ENCODE assay signal across 9 cellular contexts in genomic region chr20:32510120-32510600, GRCh38.
DNase-seq lines count a peak whose midpoint lies in the region; ATAC-seq lines count a peak whose summit lies in the region.
"Had no signal": no experiment of that assay in that cellular context is flagged by ENCODE, and none has a peak within 500 bp of the region (broad histone marks: within the 10 kb centered on the region; RNA-seq: fewer than 3 reads in every experiment).

No MANE protein-coding gene starts in this region.

- H3K36me3 ChIP-seq in mesodermal cell (ENCODE audit: control insufficient read depth, insufficient read depth, low read length): no peaks in the 10 kb centered on the region
- no peaks in the 10 kb centered on the region for H3K36me3 ChIP-seq in thymus (ENCODE audit: control insufficient read depth, insufficient read depth)

- ATAC-seq in activated T-helper 17 cell treated with anti-CD3 and anti-CD28 coated beads, Interleukin-2, amount 50 U/mL, for 72 hours (replicated peaks): peak; percentile 20
- no peak for ATAC-seq in HG03108 (IDR thresholded peaks at IDR 0.05; ENCODE audit: unreplicated experiment)
- ATAC-seq in HG03460 (IDR thresholded peaks at IDR 0.05; ENCODE audit: unreplicated experiment): no peak

- H3K27ac Mint-ChIP-seq in activated naive CD4-positive, alpha-beta T cell treated with anti-CD3 and anti-CD28 coated beads, Interleukin-2, amount 50 U/mL, for 24 hours: peak overlapping the region; percentile 93
- H3K27ac Mint-ChIP-seq in activated T-helper 17 cell treated with anti-CD3 and anti-CD28 coated beads, Interleukin-2, amount 50 U/mL, for 72 hours: peak overlapping the region; percentile 85

- H3K36me3 Mint-ChIP-seq in activated naive CD4-positive, alpha-beta T cell treated with anti-CD3 and anti-CD28 coated beads, Interleukin-2, amount 50 U/mL, for 24 hours: peaks cover 4% of the 10 kb centered on the region
- peaks cover 53% of the 10 kb centered on the region for H3K36me3 Mint-ChIP-seq in activated T-helper 17 cell treated with anti-CD3 and anti-CD28 coated beads, Interleukin-2, amount 50 U/mL, for 72 hours (ENCODE audit: low read depth)

- H3K9me3 ChIP-seq in mesodermal cell (ENCODE audit: control insufficient read depth, low read length): no peaks in the 10 kb centered on the region
- no peaks in the 10 kb centered on the region for H3K9me3 ChIP-seq in thymus (ENCODE audit: control insufficient read depth)

- no peaks in the 10 kb centered on the region for H3K9me3 Mint-ChIP-seq in activated naive CD4-positive, alpha-beta T cell treated with anti-CD3 and anti-CD28 coated beads, Interleukin-2, amount 50 U/mL, for 24 hours
- no peaks in the 10 kb centered on the region for H3K9me3 Mint-ChIP-seq in activated T-helper 17 cell treated with anti-CD3 and anti-CD28 coated beads, Interleukin-2, amount 50 U/mL, for 72 hours

- H3K4me1 ChIP-seq in mesodermal cell (ENCODE audit: control insufficient read depth, insufficient read depth, low read length, poor library complexity, severe bottlenecking) (peaks cover 26% of the 10 kb centered on the region), thymus (ENCODE audit: control insufficient read depth, insufficient read depth, low read length) (peaks cover 36% of the 10 kb centered on the region)

- no peak for DNase-seq in activated naive CD4-positive, alpha-beta T cell treated with Interleukin-2 at 50 U/mL for 16 hours
- no peak for DNase-seq in middle frontal gyrus (ENCODE audit: extremely low spot score, low spot score)
- DNase-seq: NCI-H774 had no signal

- peak overlapping the region; percentile 82 for H3K4me3 Mint-ChIP-seq in activated naive CD4-positive, alpha-beta T cell treated with anti-CD3 and anti-CD28 coated beads, Interleukin-2, amount 50 U/mL, for 24 hours
- peak overlapping the region; percentile 74 for H3K4me3 Mint-ChIP-seq in activated T-helper 17 cell treated with anti-CD3 and anti-CD28 coated beads, Interleukin-2, amount 50 U/mL, for 72 hours

- no peak overlapping the region for H3K4me3 ChIP-seq in mesodermal cell (ENCODE audit: extremely low read depth, insufficient read depth, low read length, poor library complexity, severe bottlenecking)
- peak overlapping the region; percentile 54 for H3K4me3 ChIP-seq in thymus (ENCODE audit: low read length)

- no peaks in the 10 kb centered on the region for H3K27me3 Mint-ChIP-seq in activated naive CD4-positive, alpha-beta T cell treated with anti-CD3 and anti-CD28 coated beads, Interleukin-2, amount 50 U/mL, for 24 hours
- no peaks in the 10 kb centered on the region for H3K27me3 Mint-ChIP-seq in activated T-helper 17 cell treated with anti-CD3 and anti-CD28 coated beads, Interleukin-2, amount 50 U/mL, for 72 hours

- peak overlapping the region; percentile 78 for H3K27ac ChIP-seq in mesodermal cell (ENCODE audit: low read depth, low read length, severe bottlenecking)
- peak overlapping the region; percentile 95 for H3K27ac ChIP-seq in thymus (ENCODE audit: low read depth)

- no peaks in the 10 kb centered on the region for H3K27me3 ChIP-seq in thymus (ENCODE audit: control insufficient read depth, insufficient read depth)

- 92 to 93% methylated on average over 14 to 15 of the region's 15 CpGs for WGBS in mesodermal cell (ENCODE audit: insufficient coverage in 2 of 2), 2 experiments
- WGBS in thymus: 36% methylated on average over 15 of the region's 15 CpGs

- peaks cover 90% of the 10 kb centered on the region for H3K4me1 Mint-ChIP-seq in activated naive CD4-positive, alpha-beta T cell treated with anti-CD3 and anti-CD28 coated beads, Interleukin-2, amount 50 U/mL, for 24 hours
- H3K4me1 Mint-ChIP-seq in activated T-helper 17 cell treated with anti-CD3 and anti-CD28 coated beads, Interleukin-2, amount 50 U/mL, for 72 hours: peaks cover 49% of the 10 kb centered on the region
